In genomic region chr19:38660724-38661123, GRCh38 we compare ENCODE assay signal across 12 cellular contexts. TPM values are rescaled to one million over a fixed set of nuclear protein-coding genes. Genes with fewer than 3 reads are reported as not detected.
A peak's percentile ranks its signal among the peaks of the same experiment; 100 is the strongest.
DNase-seq lines count a peak whose midpoint lies in the region; ATAC-seq and TF ChIP-seq lines count a peak whose summit lies in the region.
"Had no signal": no experiment of that assay in that cellular context is flagged by ENCODE, and none has a peak within 500 bp of the region (broad histone marks: within the 10 kb centered on the region; RNA-seq: fewer than 3 reads in every experiment).

No MANE protein-coding gene starts in this region.

- peaks cover 87% of the 10 kb centered on the region for H3K4me1 Mint-ChIP-seq in activated CD4-positive, alpha-beta memory T cell treated with anti-CD3 and anti-CD28 coated beads, Interleukin-2, amount 10 ng/mL, durations not matched to agents 7 days and 5 days

- CTCF ChIA-PET in activated CD4-positive, alpha-beta memory T cell treated with anti-CD3 and anti-CD28 coated beads, Interleukin-2, amount 10 ng/mL, durations not matched to agents 7 days and 5 days (lab: Charles Lee) = interaction anchor here (1.3 kb wide), 1 partner anchor 26 kb away, joined by 5 read pairs; no protein-coding TSS in a partner anchor

- H3K36me3 Mint-ChIP-seq in activated CD4-positive, alpha-beta memory T cell treated with anti-CD3 and anti-CD28 coated beads, Interleukin-2, amount 10 ng/mL, durations not matched to agents 7 days and 5 days (ENCODE audit: low read depth) = peaks cover 66% of the 10 kb centered on the region

- no peak overlapping the region for H2AFZ ChIP-seq in osteoblast (ENCODE audit: low read length)

- H3K9me3 ChIP-seq in left ventricle myocardium inferior (replicated peaks) (no peaks in the 10 kb centered on the region), esophagus muscularis mucosa (no peaks in the 10 kb centered on the region), osteoblast (ENCODE audit: low read depth, low read length) (no peaks in the 10 kb centered on the region), vagina (no peaks in the 10 kb centered on the region)

- H4K20me1 ChIP-seq in osteoblast (ENCODE audit: insufficient read depth, low read length) = peaks cover 20% of the 10 kb centered on the region

- no peak for TF ChIP-seq EP300 in esophagus muscularis mucosa (IDR thresholded peaks at IDR 0.05)

- ATAC-seq in left ventricle myocardium superior = no peak
- ATAC-seq in GM19467 (IDR thresholded peaks at IDR 0.05; ENCODE audit: unreplicated experiment) = no peak
- no peak for ATAC-seq in GM19351 (IDR thresholded peaks at IDR 0.05; ENCODE audit: unreplicated experiment)
- ATAC-seq: naive thymus-derived CD8-positive, alpha-beta T cell had no signal

- no peak for DNase-seq in left ventricle myocardium inferior
- DNase-seq in left ventricle myocardium superior = no peak
- no peak for DNase-seq in esophagus muscularis mucosa (ENCODE audit: extremely low spot score)
- peak; percentile 44 for DNase-seq in osteoblast (ENCODE audit: insufficient read length, low spot score, missing footprints)
- DNase-seq in vagina (ENCODE audit: extremely low spot score in 2 of 2) = no peak
- DNase-seq in activated CD4-positive, alpha-beta memory T cell treated with anti-CD3 and anti-CD28 coated beads, Interleukin-2, amount 10 ng/mL, durations not matched to agents 7 days and 5 days = no peak
- DNase-seq: hippocampal formation; naive thymus-derived CD8-positive, alpha-beta T cell; NCI-H2029 treated with DMSO at 0.1 percent for 48 hours had no signal

- no peaks in the 10 kb centered on the region for H3K9me3 Mint-ChIP-seq in activated CD4-positive, alpha-beta memory T cell treated with anti-CD3 and anti-CD28 coated beads, Interleukin-2, amount 10 ng/mL, durations not matched to agents 7 days and 5 days
- H3K9me3 Mint-ChIP-seq: dendritic cell treated with granulocyte-macrophage colony-stimulating factor and Interleukin-4, amounts not matched to agents 40 ng/mL and 50 ng/mL, for 4 days; naive thymus-derived CD8-positive, alpha-beta T cell had no signal

- TF ChIP-seq POLR2A in esophagus muscularis mucosa (IDR thresholded peaks at IDR 0.05; ENCODE audit: low read depth) (no peak), vagina (IDR thresholded peaks at IDR 0.05) (no peak)

- no peak overlapping the region for H3K27ac Mint-ChIP-seq in activated CD4-positive, alpha-beta memory T cell treated with anti-CD3 and anti-CD28 coated beads, Interleukin-2, amount 10 ng/mL, durations not matched to agents 7 days and 5 days
- H3K27ac Mint-ChIP-seq: dendritic cell treated with granulocyte-macrophage colony-stimulating factor and Interleukin-4, amounts not matched to agents 40 ng/mL and 50 ng/mL, for 4 days had no signal

- H3K4me1 ChIP-seq in left ventricle myocardium inferior (peaks cover 100% of the 10 kb centered on the region), esophagus muscularis mucosa (peaks cover 98 to 100% (median 99%) of the 10 kb centered on the region in 4 donors), osteoblast (ENCODE audit: insufficient read depth, low read length) (peaks cover 85% of the 10 kb centered on the region), vagina (peaks cover 100% of the 10 kb centered on the region)

- intact Hi-C loops in left ventricle myocardium inferior (cut with micrococcal nuclease) (no loop called here), left ventricle myocardium superior (cut with micrococcal nuclease) (no loop called here), esophagus muscularis mucosa (cut with DNase I) (no loop called here), vagina (cut with DNase I) (no loop called here)

- no peak overlapping the region for H3K4me3 Mint-ChIP-seq in activated CD4-positive, alpha-beta memory T cell treated with anti-CD3 and anti-CD28 coated beads, Interleukin-2, amount 10 ng/mL, durations not matched to agents 7 days and 5 days
- H3K4me3 Mint-ChIP-seq: dendritic cell treated with granulocyte-macrophage colony-stimulating factor and Interleukin-4, amounts not matched to agents 40 ng/mL and 50 ng/mL, for 4 days; naive thymus-derived CD8-positive, alpha-beta T cell had no signal

- H3K27me3 ChIP-seq in left ventricle myocardium inferior (ENCODE audit: low read depth) (no peaks in the 10 kb centered on the region), esophagus muscularis mucosa (no peaks in the 10 kb centered on the region), osteoblast (ENCODE audit: insufficient read depth, low read length) (no peaks in the 10 kb centered on the region), vagina (no peaks in the 10 kb centered on the region)

- WGBS in esophagus muscularis mucosa = 90% methylated on average over 9 of the region's 9 CpGs

- peak overlapping the region; percentile 95 for H3K27ac ChIP-seq in left ventricle myocardium inferior (replicated peaks)
- H3K27ac ChIP-seq in esophagus muscularis mucosa (replicated peaks in 1 of 4) = peak overlapping the region; percentile 92 to 99 (median 98)
- H3K27ac ChIP-seq in osteoblast (ENCODE audit: low read depth, low read length) = peak overlapping the region; percentile 37
- peak overlapping the region; percentile 97 for H3K27ac ChIP-seq in vagina

- POLR2A ChIA-PET in activated CD4-positive, alpha-beta memory T cell treated with anti-CD3 and anti-CD28 coated beads, Interleukin-2, amount 10 ng/mL, durations not matched to agents 7 days and 5 days (lab: Charles Lee) = no interaction called here

- peaks cover 4% of the 10 kb centered on the region for H3K36me3 ChIP-seq in left ventricle myocardium inferior
- peaks cover 0 to 14% (median 2%) of the 10 kb centered on the region in 4 donors for H3K36me3 ChIP-seq in esophagus muscularis mucosa
- H3K36me3 ChIP-seq in osteoblast (ENCODE audit: insufficient read depth, low read length) = peaks cover 33% of the 10 kb centered on the region
- H3K36me3 ChIP-seq in vagina = no peaks in the 10 kb centered on the region

- H3K27me3 Mint-ChIP-seq in activated CD4-positive, alpha-beta memory T cell treated with anti-CD3 and anti-CD28 coated beads, Interleukin-2, amount 10 ng/mL, durations not matched to agents 7 days and 5 days = no peaks in the 10 kb centered on the region
- H3K27me3 Mint-ChIP-seq: dendritic cell treated with granulocyte-macrophage colony-stimulating factor and Interleukin-4, amounts not matched to agents 40 ng/mL and 50 ng/mL, for 4 days had no signal

- H3K4me3 ChIP-seq in left ventricle myocardium inferior (no peak overlapping the region), esophagus muscularis mucosa (no peak overlapping the region), osteoblast (ENCODE audit: insufficient read depth, low read length) (no peak overlapping the region), vagina (no peak overlapping the region)

- peaks cover 89% of the 10 kb centered on the region for H3K79me2 ChIP-seq in osteoblast (ENCODE audit: insufficient read depth, low read length)

- no peak overlapping the region for H3K4me2 ChIP-seq in osteoblast (ENCODE audit: insufficient read depth, low read length)

- TF ChIP-seq CTCF in left ventricle myocardium inferior (IDR thresholded peaks at IDR 0.05; ENCODE audit: borderline replicate concordance) (no peak), esophagus muscularis mucosa (IDR thresholded peaks at IDR 0.05) (no peak), osteoblast (IDR thresholded peaks at IDR 0.05; ENCODE audit: extremely low read depth, low read depth, low read length) (no peak), vagina (IDR thresholded peaks at IDR 0.05) (no peak)

RNA-seq across cellular contexts. Expression of gene ACTN4, which starts 13.3 kb away (rescaled TPM):
- total RNA-seq in left ventricle myocardium inferior (111 TPM), left ventricle myocardium superior (131 TPM), esophagus muscularis mucosa (100 to 1,000 TPM; 416 to 816 (median 598) TPM), osteoblast (204 and 229 TPM in 2 replicates), vagina (513 TPM)
- 100 to 1,000 TPM; 532 to 534 TPM for total RNA-seq in activated CD4-positive, alpha-beta memory T cell treated with anti-CD3 and anti-CD28 coated beads, Interleukin-2, amount 10 ng/mL, durations not matched to agents 7 days and 5 days

RNA-seq across cellular contexts. Expression of gene EIF3K, which starts 41.7 kb away (rescaled TPM):
- total RNA-seq in left ventricle myocardium inferior = 598 TPM
- total RNA-seq in left ventricle myocardium superior = 674 TPM
- 100 to 1,000 TPM; 333 to 570 (median 446) TPM for total RNA-seq in esophagus muscularis mucosa
- total RNA-seq in osteoblast = 210 and 317 TPM in 2 replicates
- 349 TPM for total RNA-seq in vagina
- total RNA-seq in activated CD4-positive, alpha-beta memory T cell treated with anti-CD3 and anti-CD28 coated beads, Interleukin-2, amount 10 ng/mL, durations not matched to agents 7 days and 5 days = 100 to 1,000 TPM; 297 TPM

RNA-seq across cellular contexts. Expression of gene MAP4K1, which starts 43.0 kb away (rescaled TPM):
- total RNA-seq in left ventricle myocardium inferior = 1.6 TPM
- total RNA-seq in left ventricle myocardium superior = 1.8 TPM
- 1 to 10 TPM; 1.2 to 4.5 (median 3.1) TPM for total RNA-seq in esophagus muscularis mucosa
- total RNA-seq in osteoblast = under 0.01 and 0.72 TPM in 2 replicates
- 47.9 TPM for total RNA-seq in vagina
- 100 to 1,000 TPM; 374 to 383 TPM for total RNA-seq in activated CD4-positive, alpha-beta memory T cell treated with anti-CD3 and anti-CD28 coated beads, Interleukin-2, amount 10 ng/mL, durations not matched to agents 7 days and 5 days

Comparison
In these comparisons a context has a peak if more than half of its experiments do, and no peak if none do; other contexts are left out.
1. H3K27ac ChIP-seq: peak in every context shown above with its lines; median percentile 98 in esophagus muscularis mucosa; 97 in vagina; 95 in left ventricle myocardium inferior; 37 in osteoblast.